1 cellular context compared by ENCODE assay signal in the genomic region with DNA sequence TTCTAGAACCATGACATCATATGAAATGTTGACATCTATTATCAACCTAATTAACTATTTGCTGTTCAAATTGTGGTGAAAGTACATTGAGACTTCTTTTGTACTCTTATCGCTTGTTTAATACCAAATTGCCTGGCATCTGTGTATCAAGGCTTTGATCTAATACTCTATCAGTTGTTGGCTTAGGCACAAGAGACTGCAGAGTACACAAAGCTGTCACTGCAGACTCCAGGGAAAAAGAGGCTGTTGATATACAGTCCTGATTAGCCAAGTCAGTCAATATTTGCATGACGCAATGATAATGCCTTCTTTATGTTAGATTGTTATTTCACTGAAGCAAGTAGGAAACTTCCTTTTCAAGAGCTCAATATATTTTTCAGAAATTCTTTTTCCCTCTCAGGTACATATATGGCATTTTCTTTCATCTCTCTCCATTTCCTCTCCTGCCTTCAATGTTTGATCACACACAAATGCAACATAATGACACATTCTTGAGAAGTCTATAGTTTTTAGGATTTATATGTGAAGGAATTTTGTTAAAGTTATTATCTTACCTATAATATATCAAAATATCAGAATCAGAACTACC.
TF ChIP-seq lines count a peak whose summit lies in the region.

No MANE protein-coding gene starts in this region.

TF ChIP-seq in HepG2, 621 proteins besides CTCF, POLR2A, EP300 and RAD21 (continued from another document and continues in another):
- TF ChIP-seq, protein P1, sequence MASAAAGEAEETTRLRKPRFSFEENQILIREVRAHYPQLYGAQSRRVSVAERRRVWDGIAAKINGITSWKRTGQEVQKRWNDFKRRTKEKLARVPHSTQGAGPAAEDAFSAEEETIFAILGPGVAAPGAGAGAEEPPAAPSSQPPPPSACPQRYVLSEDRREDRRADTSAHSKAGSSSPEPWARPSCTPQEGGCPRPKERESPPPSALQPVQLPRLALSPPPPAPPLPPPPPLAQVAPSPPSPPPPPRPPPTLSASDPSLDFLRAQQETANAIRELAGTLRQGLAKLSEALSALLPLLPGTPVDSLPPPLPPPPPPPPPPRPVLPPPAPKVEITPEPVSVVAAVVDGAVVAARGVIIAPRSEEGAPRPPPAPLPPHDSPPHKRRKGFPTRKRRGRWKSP (CRISPR knock-in tag; IDR thresholded peaks at IDR 0.05): peak; percentile 31; the same call in 1 of the 2 replicates
- TF ChIP-seq, protein P2, sequence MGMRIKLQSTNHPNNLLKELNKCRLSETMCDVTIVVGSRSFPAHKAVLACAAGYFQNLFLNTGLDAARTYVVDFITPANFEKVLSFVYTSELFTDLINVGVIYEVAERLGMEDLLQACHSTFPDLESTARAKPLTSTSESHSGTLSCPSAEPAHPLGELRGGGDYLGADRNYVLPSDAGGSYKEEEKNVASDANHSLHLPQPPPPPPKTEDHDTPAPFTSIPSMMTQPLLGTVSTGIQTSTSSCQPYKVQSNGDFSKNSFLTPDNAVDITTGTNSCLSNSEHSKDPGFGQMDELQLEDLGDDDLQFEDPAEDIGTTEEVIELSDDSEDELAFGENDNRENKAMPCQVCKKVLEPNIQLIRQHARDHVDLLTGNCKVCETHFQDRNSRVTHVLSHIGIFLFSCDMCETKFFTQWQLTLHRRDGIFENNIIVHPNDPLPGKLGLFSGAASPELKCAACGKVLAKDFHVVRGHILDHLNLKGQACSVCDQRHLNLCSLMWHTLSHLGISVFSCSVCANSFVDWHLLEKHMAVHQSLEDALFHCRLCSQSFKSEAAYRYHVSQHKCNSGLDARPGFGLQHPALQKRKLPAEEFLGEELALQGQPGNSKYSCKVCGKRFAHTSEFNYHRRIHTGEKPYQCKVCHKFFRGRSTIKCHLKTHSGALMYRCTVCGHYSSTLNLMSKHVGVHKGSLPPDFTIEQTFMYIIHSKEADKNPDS (CRISPR knock-in tag; IDR thresholded peaks at IDR 0.05): no peak
- TF ChIP-seq, protein P3, sequence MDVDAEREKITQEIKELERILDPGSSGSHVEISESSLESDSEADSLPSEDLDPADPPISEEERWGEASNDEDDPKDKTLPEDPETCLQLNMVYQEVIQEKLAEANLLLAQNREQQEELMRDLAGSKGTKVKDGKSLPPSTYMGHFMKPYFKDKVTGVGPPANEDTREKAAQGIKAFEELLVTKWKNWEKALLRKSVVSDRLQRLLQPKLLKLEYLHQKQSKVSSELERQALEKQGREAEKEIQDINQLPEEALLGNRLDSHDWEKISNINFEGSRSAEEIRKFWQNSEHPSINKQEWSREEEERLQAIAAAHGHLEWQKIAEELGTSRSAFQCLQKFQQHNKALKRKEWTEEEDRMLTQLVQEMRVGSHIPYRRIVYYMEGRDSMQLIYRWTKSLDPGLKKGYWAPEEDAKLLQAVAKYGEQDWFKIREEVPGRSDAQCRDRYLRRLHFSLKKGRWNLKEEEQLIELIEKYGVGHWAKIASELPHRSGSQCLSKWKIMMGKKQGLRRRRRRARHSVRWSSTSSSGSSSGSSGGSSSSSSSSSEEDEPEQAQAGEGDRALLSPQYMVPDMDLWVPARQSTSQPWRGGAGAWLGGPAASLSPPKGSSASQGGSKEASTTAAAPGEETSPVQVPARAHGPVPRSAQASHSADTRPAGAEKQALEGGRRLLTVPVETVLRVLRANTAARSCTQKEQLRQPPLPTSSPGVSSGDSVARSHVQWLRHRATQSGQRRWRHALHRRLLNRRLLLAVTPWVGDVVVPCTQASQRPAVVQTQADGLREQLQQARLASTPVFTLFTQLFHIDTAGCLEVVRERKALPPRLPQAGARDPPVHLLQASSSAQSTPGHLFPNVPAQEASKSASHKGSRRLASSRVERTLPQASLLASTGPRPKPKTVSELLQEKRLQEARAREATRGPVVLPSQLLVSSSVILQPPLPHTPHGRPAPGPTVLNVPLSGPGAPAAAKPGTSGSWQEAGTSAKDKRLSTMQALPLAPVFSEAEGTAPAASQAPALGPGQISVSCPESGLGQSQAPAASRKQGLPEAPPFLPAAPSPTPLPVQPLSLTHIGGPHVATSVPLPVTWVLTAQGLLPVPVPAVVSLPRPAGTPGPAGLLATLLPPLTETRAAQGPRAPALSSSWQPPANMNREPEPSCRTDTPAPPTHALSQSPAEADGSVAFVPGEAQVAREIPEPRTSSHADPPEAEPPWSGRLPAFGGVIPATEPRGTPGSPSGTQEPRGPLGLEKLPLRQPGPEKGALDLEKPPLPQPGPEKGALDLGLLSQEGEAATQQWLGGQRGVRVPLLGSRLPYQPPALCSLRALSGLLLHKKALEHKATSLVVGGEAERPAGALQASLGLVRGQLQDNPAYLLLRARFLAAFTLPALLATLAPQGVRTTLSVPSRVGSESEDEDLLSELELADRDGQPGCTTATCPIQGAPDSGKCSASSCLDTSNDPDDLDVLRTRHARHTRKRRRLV (CRISPR knock-in tag; IDR thresholded peaks at IDR 0.05): no peak
- TF ChIP-seq ZNF260 (CRISPR knock-in tag; IDR thresholded peaks at IDR 0.05; ENCODE audit: borderline replicate concordance, low read depth) (no peak), ZNF3 (CRISPR knock-in tag; IDR thresholded peaks at IDR 0.05) (0 out of 2 replicates have a peak, but pooled peaks have one; percentile 43), KDM4B (CRISPR knock-in tag; IDR thresholded peaks at IDR 0.05) (peak; percentile 37; the same call in 1 of the 2 replicates), ZNF382 (CRISPR knock-in tag; IDR thresholded peaks at IDR 0.05; ENCODE audit: borderline replicate concordance) (no peak), TAF15 (IDR thresholded peaks at IDR 0.05; ENCODE audit: low read depth, low read length, poor library complexity, severe bottlenecking) (no peak), ATAD3A (CRISPR knock-in tag; IDR thresholded peaks at IDR 0.05) (no peak), THYN1 (CRISPR knock-in tag; IDR thresholded peaks at IDR 0.05; ENCODE audit: borderline replicate concordance, low read depth) (no peak), HNF4A (CRISPR knock-in tag; IDR thresholded peaks at IDR 0.05) (peak; percentile 41; the same call in 1 of the 2 replicates), ZNF768 (CRISPR knock-in tag; IDR thresholded peaks at IDR 0.05) (no peak), ZNF879 (CRISPR knock-in tag; IDR thresholded peaks at IDR 0.05) (no peak), AHR (CRISPR knock-in tag; IDR thresholded peaks at IDR 0.05) (no peak), MAFG (CRISPR knock-in tag; IDR thresholded peaks at IDR 0.05) (no peak), ZNF282 (IDR thresholded peaks at IDR 0.05; ENCODE audit: partially characterized antibody) (no peak), ATF7 (IDR thresholded peaks at IDR 0.05) (peak; percentile 91), ATF7 (CRISPR knock-in tag; IDR thresholded peaks at IDR 0.05) (no peak; the same call in 1 of the 2 replicates), TAF1 (CRISPR knock-in tag; IDR thresholded peaks at IDR 0.05) (no peak), FOXA1 (IDR thresholded peaks at IDR 0.05) (peak; percentile 88), FOXA1 (CRISPR knock-in tag; IDR thresholded peaks at IDR 0.05) (peak; percentile 100), HOXA9 (CRISPR knock-in tag; IDR thresholded peaks at IDR 0.05; ENCODE audit: borderline replicate concordance) (peak; percentile 48; the same call in 1 of the 2 replicates), BORCS8-MEF2B (CRISPR knock-in tag; IDR thresholded peaks at IDR 0.05) (no peak), NFIC (IDR thresholded peaks at IDR 0.05; ENCODE audit: low read length) (peak; percentile 94), TCF7 (IDR thresholded peaks at IDR 0.05; ENCODE audit: low read depth) (peak; percentile 100), KLF16 (CRISPR knock-in tag; IDR thresholded peaks at IDR 0.05) (peak in 1 of 2 experiments; percentile 72; a peak in 2 of 4 replicates), POLR2AphosphoS5 (IDR thresholded peaks at IDR 0.05; ENCODE audit: low read depth, low read length) (no peak), RCOR2 (CRISPR knock-in tag; IDR thresholded peaks at IDR 0.05) (peak; percentile 91), ZNF672 (CRISPR knock-in tag; IDR thresholded peaks at IDR 0.05) (no peak), ERF (CRISPR knock-in tag; IDR thresholded peaks at IDR 0.05) (peak; percentile 55; the same call in 1 of the 2 replicates), KAT8 (CRISPR knock-in tag; IDR thresholded peaks at IDR 0.05) (peak; percentile 53; the same call in 1 of the 2 replicates), ZBTB1 (CRISPR knock-in tag; IDR thresholded peaks at IDR 0.05; ENCODE audit: borderline replicate concordance) (no peak), U2AF2 (IDR thresholded peaks at IDR 0.05; ENCODE audit: low read depth, low read length) (no peak), RFX1 (IDR thresholded peaks at IDR 0.05) (no peak), ELF3 (CRISPR knock-in tag; IDR thresholded peaks at IDR 0.05) (peak; percentile 91; the same call in 1 of the 2 replicates), ZFY (CRISPR knock-in tag; IDR thresholded peaks at IDR 0.05) (no peak), TEAD3 (CRISPR knock-in tag; optimal IDR thresholded peaks at IDR 0.05; ENCODE audit: borderline replicate concordance) (peak; percentile 60)
- TF ChIP-seq, protein P4, sequence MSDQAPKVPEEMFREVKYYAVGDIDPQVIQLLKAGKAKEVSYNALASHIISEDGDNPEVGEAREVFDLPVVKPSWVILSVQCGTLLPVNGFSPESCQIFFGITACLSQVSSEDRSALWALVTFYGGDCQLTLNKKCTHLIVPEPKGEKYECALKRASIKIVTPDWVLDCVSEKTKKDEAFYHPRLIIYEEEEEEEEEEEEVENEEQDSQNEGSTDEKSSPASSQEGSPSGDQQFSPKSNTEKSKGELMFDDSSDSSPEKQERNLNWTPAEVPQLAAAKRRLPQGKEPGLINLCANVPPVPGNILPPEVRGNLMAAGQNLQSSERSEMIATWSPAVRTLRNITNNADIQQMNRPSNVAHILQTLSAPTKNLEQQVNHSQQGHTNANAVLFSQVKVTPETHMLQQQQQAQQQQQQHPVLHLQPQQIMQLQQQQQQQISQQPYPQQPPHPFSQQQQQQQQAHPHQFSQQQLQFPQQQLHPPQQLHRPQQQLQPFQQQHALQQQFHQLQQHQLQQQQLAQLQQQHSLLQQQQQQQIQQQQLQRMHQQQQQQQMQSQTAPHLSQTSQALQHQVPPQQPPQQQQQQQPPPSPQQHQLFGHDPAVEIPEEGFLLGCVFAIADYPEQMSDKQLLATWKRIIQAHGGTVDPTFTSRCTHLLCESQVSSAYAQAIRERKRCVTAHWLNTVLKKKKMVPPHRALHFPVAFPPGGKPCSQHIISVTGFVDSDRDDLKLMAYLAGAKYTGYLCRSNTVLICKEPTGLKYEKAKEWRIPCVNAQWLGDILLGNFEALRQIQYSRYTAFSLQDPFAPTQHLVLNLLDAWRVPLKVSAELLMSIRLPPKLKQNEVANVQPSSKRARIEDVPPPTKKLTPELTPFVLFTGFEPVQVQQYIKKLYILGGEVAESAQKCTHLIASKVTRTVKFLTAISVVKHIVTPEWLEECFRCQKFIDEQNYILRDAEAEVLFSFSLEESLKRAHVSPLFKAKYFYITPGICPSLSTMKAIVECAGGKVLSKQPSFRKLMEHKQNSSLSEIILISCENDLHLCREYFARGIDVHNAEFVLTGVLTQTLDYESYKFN (CRISPR knock-in tag; conservative IDR thresholded peaks at IDR 0.05): peak; percentile 63
- TF ChIP-seq, protein P5, sequence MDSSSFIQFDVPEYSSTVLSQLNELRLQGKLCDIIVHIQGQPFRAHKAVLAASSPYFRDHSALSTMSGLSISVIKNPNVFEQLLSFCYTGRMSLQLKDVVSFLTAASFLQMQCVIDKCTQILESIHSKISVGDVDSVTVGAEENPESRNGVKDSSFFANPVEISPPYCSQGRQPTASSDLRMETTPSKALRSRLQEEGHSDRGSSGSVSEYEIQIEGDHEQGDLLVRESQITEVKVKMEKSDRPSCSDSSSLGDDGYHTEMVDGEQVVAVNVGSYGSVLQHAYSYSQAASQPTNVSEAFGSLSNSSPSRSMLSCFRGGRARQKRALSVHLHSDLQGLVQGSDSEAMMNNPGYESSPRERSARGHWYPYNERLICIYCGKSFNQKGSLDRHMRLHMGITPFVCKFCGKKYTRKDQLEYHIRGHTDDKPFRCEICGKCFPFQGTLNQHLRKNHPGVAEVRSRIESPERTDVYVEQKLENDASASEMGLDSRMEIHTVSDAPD (CRISPR knock-in tag; IDR thresholded peaks at IDR 0.05): peak; percentile 95
- TF ChIP-seq, protein P6, sequence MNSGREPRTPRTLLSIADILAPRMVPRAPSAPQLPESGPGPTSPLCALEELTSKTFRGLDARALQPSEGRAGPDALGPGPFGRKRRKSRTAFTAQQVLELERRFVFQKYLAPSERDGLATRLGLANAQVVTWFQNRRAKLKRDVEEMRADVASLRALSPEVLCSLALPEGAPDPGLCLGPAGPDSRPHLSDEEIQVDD (CRISPR knock-in tag; IDR thresholded peaks at IDR 0.05; ENCODE audit: borderline replicate concordance): no peak
- TF ChIP-seq, protein P7, sequence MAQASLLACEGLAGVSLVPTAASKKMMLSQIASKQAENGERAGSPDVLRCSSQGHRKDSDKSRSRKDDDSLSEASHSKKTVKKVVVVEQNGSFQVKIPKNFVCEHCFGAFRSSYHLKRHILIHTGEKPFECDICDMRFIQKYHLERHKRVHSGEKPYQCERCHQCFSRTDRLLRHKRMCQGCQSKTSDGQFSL (CRISPR knock-in tag; IDR thresholded peaks at IDR 0.05): no peak
- TF ChIP-seq, protein P8, sequence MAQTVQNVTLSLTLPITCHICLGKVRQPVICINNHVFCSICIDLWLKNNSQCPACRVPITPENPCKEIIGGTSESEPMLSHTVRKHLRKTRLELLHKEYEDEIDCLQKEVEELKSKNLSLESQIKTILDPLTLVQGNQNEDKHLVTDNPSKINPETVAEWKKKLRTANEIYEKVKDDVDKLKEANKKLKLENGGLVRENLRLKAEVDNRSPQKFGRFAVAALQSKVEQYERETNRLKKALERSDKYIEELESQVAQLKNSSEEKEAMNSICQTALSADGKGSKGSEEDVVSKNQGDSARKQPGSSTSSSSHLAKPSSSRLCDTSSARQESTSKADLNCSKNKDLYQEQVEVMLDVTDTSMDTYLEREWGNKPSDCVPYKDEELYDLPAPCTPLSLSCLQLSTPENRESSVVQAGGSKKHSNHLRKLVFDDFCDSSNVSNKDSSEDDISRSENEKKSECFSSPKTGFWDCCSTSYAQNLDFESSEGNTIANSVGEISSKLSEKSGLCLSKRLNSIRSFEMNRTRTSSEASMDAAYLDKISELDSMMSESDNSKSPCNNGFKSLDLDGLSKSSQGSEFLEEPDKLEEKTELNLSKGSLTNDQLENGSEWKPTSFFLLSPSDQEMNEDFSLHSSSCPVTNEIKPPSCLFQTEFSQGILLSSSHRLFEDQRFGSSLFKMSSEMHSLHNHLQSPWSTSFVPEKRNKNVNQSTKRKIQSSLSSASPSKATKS (CRISPR knock-in tag; IDR thresholded peaks at IDR 0.05): no peak
- TF ChIP-seq, protein P9, sequence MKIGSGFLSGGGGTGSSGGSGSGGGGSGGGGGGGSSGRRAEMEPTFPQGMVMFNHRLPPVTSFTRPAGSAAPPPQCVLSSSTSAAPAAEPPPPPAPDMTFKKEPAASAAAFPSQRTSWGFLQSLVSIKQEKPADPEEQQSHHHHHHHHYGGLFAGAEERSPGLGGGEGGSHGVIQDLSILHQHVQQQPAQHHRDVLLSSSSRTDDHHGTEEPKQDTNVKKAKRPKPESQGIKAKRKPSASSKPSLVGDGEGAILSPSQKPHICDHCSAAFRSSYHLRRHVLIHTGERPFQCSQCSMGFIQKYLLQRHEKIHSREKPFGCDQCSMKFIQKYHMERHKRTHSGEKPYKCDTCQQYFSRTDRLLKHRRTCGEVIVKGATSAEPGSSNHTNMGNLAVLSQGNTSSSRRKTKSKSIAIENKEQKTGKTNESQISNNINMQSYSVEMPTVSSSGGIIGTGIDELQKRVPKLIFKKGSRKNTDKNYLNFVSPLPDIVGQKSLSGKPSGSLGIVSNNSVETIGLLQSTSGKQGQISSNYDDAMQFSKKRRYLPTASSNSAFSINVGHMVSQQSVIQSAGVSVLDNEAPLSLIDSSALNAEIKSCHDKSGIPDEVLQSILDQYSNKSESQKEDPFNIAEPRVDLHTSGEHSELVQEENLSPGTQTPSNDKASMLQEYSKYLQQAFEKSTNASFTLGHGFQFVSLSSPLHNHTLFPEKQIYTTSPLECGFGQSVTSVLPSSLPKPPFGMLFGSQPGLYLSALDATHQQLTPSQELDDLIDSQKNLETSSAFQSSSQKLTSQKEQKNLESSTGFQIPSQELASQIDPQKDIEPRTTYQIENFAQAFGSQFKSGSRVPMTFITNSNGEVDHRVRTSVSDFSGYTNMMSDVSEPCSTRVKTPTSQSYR (CRISPR knock-in tag; IDR thresholded peaks at IDR 0.05; ENCODE audit: borderline replicate concordance): peak; percentile 67; the same call in 1 of the 2 replicates
